Comparison of ENCODE assay signal across 6 cellular contexts in genomic region chr1:71980543-71980942, GRCh38.
"Had no signal": no experiment of that assay in that cellular context is flagged by ENCODE, and none has a peak within 500 bp of the region (broad histone marks: within the 10 kb centered on the region; RNA-seq: fewer than 3 reads in every experiment).

No MANE protein-coding gene starts in this region.

- H2AFZ ChIP-seq: GM23338 had no signal

- H3K4me2 ChIP-seq: GM23338, KMS-11 had no signal

- ATAC-seq: GM23338 had no signal

- H3K9ac ChIP-seq: KMS-11 had no signal

- H3K27ac ChIP-seq: KMS-11 had no signal

- DNase-seq: H9, HCEC 1CT, IMR-90, KBM-7 had no signal

- H3K4me3 ChIP-seq: GM23338 had no signal
